ENCODE assay signal across 15 cellular contexts in genomic region chr20:40810336-40810735, GRCh38.
DNase-seq lines count a peak whose midpoint lies in the region; ATAC-seq and TF ChIP-seq lines count a peak whose summit lies in the region.
"Had no signal": no experiment of that assay in that cellular context is flagged by ENCODE, and none has a peak within 500 bp of the region (broad histone marks: within the 10 kb centered on the region; RNA-seq: fewer than 3 reads in every experiment).

No MANE protein-coding gene starts in this region.

- DNase-seq in right atrium auricular region (ENCODE audit: low spot score): peak; percentile 53
- no peak for DNase-seq in right cardiac atrium
- DNase-seq in coronary artery (ENCODE audit: low spot score): peak; percentile 66
- DNase-seq in neural progenitor cell (ENCODE audit: low spot score): no peak
- no peak for DNase-seq in SKM-1 (lab: John Stamatoyannopoulos, UW; ENCODE audit: unreplicated experiment)
- DNase-seq in activated naive CD4-positive, alpha-beta T cell treated with anti-CD3 and anti-CD28 coated beads, Interleukin-2, amount 50 U/mL, for 72 hours (ENCODE audit: low spot score in 2 of 2): no peak
- DNase-seq in NCI-H524 (lab: John Stamatoyannopoulos, UW): no peak
- DNase-seq in NCI-H1417 (lab: John Stamatoyannopoulos, UW): no peak
- DNase-seq: ACHN; Calu3; CD4-positive, alpha-beta T cell; DMS 273 treated with DMSO at 0.1 percent for 48 hours; GM23248 had no signal

- H4K20me1 ChIP-seq in neural progenitor cell (ENCODE audit: low read depth): no peaks in the 10 kb centered on the region
- H4K20me1 ChIP-seq: BLaER1 treated with 17β-estradiol and CSF1 and Interleukin-3, amounts not matched to agents 10 nM and 100 nM had no signal

- H3F3A ChIP-seq in neural progenitor cell (ENCODE audit: low read depth): no peaks in the 10 kb centered on the region

- no peaks in the 10 kb centered on the region for H3K36me3 ChIP-seq in right atrium auricular region
- H3K36me3 ChIP-seq in neural progenitor cell: no peaks in the 10 kb centered on the region
- H3K36me3 ChIP-seq: BLaER1 treated with 17β-estradiol and CSF1 and Interleukin-3, amounts not matched to agents 10 nM and 100 nM had no signal

- H3K4me2 ChIP-seq in neural progenitor cell: no peak overlapping the region
- H3K4me2 ChIP-seq: BLaER1 treated with 17β-estradiol and CSF1 and Interleukin-3, amounts not matched to agents 10 nM and 100 nM had no signal

- H2AFZ ChIP-seq in neural progenitor cell (replicated peaks): no peak overlapping the region
- H2AFZ ChIP-seq: GM23248 had no signal

- H3K27ac ChIP-seq in right atrium auricular region: no peak overlapping the region
- H3K27ac ChIP-seq in right cardiac atrium (ENCODE audit: low read length): no peak overlapping the region
- H3K27ac ChIP-seq in coronary artery: no peak overlapping the region
- no peak overlapping the region for H3K27ac ChIP-seq in neural progenitor cell
- H3K27ac ChIP-seq: BLaER1 treated with 17β-estradiol and CSF1 and Interleukin-3, amounts not matched to agents 10 nM and 100 nM; GM23248 had no signal

- H3K27me3 Mint-ChIP-seq in neural progenitor cell (ENCODE audit: insufficient read depth, low read depth): peaks cover 3% of the 10 kb centered on the region

- H3K27me3 ChIP-seq in right atrium auricular region (no peaks in the 10 kb centered on the region), right cardiac atrium (ENCODE audit: control insufficient read depth, insufficient read depth) (no peaks in the 10 kb centered on the region), neural progenitor cell (no peaks in the 10 kb centered on the region)
- H3K27me3 ChIP-seq: BLaER1 treated with 17β-estradiol and CSF1 and Interleukin-3, amounts not matched to agents 10 nM and 100 nM had no signal

- H3K9ac ChIP-seq in neural progenitor cell: no peak overlapping the region
- H3K9ac ChIP-seq: BLaER1 treated with 17β-estradiol and CSF1 and Interleukin-3, amounts not matched to agents 10 nM and 100 nM; GM23248 had no signal

- H3K4me3 ChIP-seq in right atrium auricular region (no peak overlapping the region), right cardiac atrium (ENCODE audit: low read length) (no peak overlapping the region), coronary artery (no peak overlapping the region), neural progenitor cell (no peak overlapping the region)
- H3K4me3 ChIP-seq: BLaER1 treated with 17β-estradiol and CSF1 and Interleukin-3, amounts not matched to agents 10 nM and 100 nM; GM23248 had no signal

- intact Hi-C loops in right cardiac atrium (cut with DNase I): no loop called here

- TF ChIP-seq CTCF in right atrium auricular region (IDR thresholded peaks at IDR 0.05) (no peak), coronary artery (IDR thresholded peaks at IDR 0.05) (no peak), neural progenitor cell (IDR thresholded peaks at IDR 0.05) (no peak)

- H3K27ac Mint-ChIP-seq in neural progenitor cell: peak overlapping the region; percentile 72
- no peak overlapping the region for H3K27ac Mint-ChIP-seq in activated naive CD4-positive, alpha-beta T cell treated with anti-CD3 and anti-CD28 coated beads, Interleukin-2, amount 50 U/mL, for 72 hours
- H3K27ac Mint-ChIP-seq: CD4-positive, alpha-beta T cell had no signal

- H3K79me2 ChIP-seq in neural progenitor cell (ENCODE audit: low read depth): no peaks in the 10 kb centered on the region

- H3K4me1 Mint-ChIP-seq in neural progenitor cell: peaks cover 7% of the 10 kb centered on the region

- H3K36me3 Mint-ChIP-seq in neural progenitor cell: no peaks in the 10 kb centered on the region
- no peaks in the 10 kb centered on the region for H3K36me3 Mint-ChIP-seq in activated naive CD4-positive, alpha-beta T cell treated with anti-CD3 and anti-CD28 coated beads, Interleukin-2, amount 50 U/mL, for 72 hours

- H3K4me1 ChIP-seq in right atrium auricular region: no peaks in the 10 kb centered on the region
- H3K4me1 ChIP-seq in right cardiac atrium (ENCODE audit: control insufficient read depth, insufficient read depth, low read length): no peaks in the 10 kb centered on the region
- H3K4me1 ChIP-seq in neural progenitor cell: peaks cover 3% of the 10 kb centered on the region

- no peaks in the 10 kb centered on the region for H3K9me3 Mint-ChIP-seq in neural progenitor cell
- H3K9me3 Mint-ChIP-seq in activated naive CD4-positive, alpha-beta T cell treated with anti-CD3 and anti-CD28 coated beads, Interleukin-2, amount 50 U/mL, for 72 hours: no peaks in the 10 kb centered on the region
- H3K9me3 Mint-ChIP-seq: CD4-positive, alpha-beta T cell had no signal

- H3K9me3 ChIP-seq in right atrium auricular region (no peaks in the 10 kb centered on the region), right cardiac atrium (ENCODE audit: control insufficient read depth, low read length) (no peaks in the 10 kb centered on the region), neural progenitor cell (ENCODE audit: low read depth) (no peaks in the 10 kb centered on the region)
- H3K9me3 ChIP-seq: BLaER1 treated with 17β-estradiol and CSF1 and Interleukin-3, amounts not matched to agents 10 nM and 100 nM had no signal

- WGBS in right cardiac atrium: 58% methylated on average over 2 of the region's 2 CpGs

- H3K4me3 Mint-ChIP-seq in neural progenitor cell: no peak overlapping the region
- H3K4me3 Mint-ChIP-seq: CD4-positive, alpha-beta T cell had no signal

- no peak for ATAC-seq in right cardiac atrium
- no peak for ATAC-seq in activated naive CD4-positive, alpha-beta T cell treated with anti-CD3 and anti-CD28 coated beads, Interleukin-2, amount 50 U/mL, for 72 hours
- ATAC-seq: HepG2 had no signal

Comparison
In these comparisons a context has a peak if more than half of its experiments do, and no peak if none do; other contexts are left out.
1. DNase-seq: peak in right atrium auricular region (single experiment) and coronary artery (single experiment); none in right cardiac atrium (0 of 3), neural progenitor cell (single experiment), SKM-1 (single experiment), activated naive CD4-positive, alpha-beta T cell treated with anti-CD3 and anti-CD28 coated beads, Interleukin-2, amount 50 U/mL, for 72 hours (0 of 2), NCI-H524 (0 of 2) and NCI-H1417 (0 of 3).